19 cellular contexts compared by ENCODE assay signal in genomic region chr5:160524827-160525226, GRCh38.
"Had no signal": no experiment of that assay in that cellular context is flagged by ENCODE, and none has a peak within 500 bp of the region (broad histone marks: within the 10 kb centered on the region; RNA-seq: fewer than 3 reads in every experiment).

No MANE protein-coding gene starts in this region.

- H3K27ac ChIP-seq: breast epithelium, gastroesophageal sphincter, tibial artery, VCaP had no signal

- H3K4me3 ChIP-seq: breast epithelium, gastroesophageal sphincter, tibial artery had no signal

- FAIRE-seq: colon, islet of Langerhans had no signal

- H3K4me1 ChIP-seq: breast epithelium, gastroesophageal sphincter, tibial artery had no signal

- H3K36me3 ChIP-seq: breast epithelium, gastroesophageal sphincter, tibial artery had no signal

- H3K27me3 ChIP-seq: breast epithelium, tibial artery had no signal

- ATAC-seq: activated T-cell treated with anti-CD3 and anti-CD28 coated beads, Interleukin-2, amount 50 U/mL, for 4 hours; gastroesophageal sphincter; left colon; natural killer cell treated with Interleukin-12 subunit alpha and Interleukin-12 subunit beta and Interleukin-15 and Interleukin-18, amount 100 ng/mL, for 72 hours; stimulated activated naive CD8-positive, alpha-beta T cell treated with anti-CD3 and anti-CD28 coated beads, Interleukin-15, Interleukin-2, amounts not matched to agents 100 U/mL and 50 U/mL, for 24 hours had no signal

- H3K9me3 ChIP-seq: breast epithelium, gastroesophageal sphincter had no signal

- DNase-seq: activated CD4-positive, alpha-beta T cell treated with anti-CD3 and anti-CD28 coated beads, Interleukin-2, amount 50 U/mL, for 1 hour; activated CD4-positive, CD25-positive, alpha-beta regulatory T cell treated with anti-CD3 and anti-CD28 coated beads, Interleukin-2, amount 50 U/mL, for 72 hours; activated CD8-positive, alpha-beta memory T cell treated with anti-CD3 and anti-CD28 coated beads for 24 hours; activated CD8-positive, alpha-beta memory T cell treated with anti-CD3 and anti-CD28 coated beads, Interleukin-2, amount 50 U/mL, for 4 hours; activated naive CD4-positive, alpha-beta T cell treated with Interleukin-2 at 50 U/mL for 16 hours; activated naive CD8-positive, alpha-beta T cell treated with anti-CD3 and anti-CD28 coated beads for 36 hours; activated T-cell treated with anti-CD3 and anti-CD28 coated beads, Interleukin-2, amount 50 U/mL, for 4 hours; head of caudate nucleus; hypothalamus; left colon; stimulated activated CD4-positive, alpha-beta T cell treated with anti-CD3 and anti-CD28 coated beads, Interleukin-4, amount 100 ng/mL, for 4 hours; stimulated activated naive CD8-positive, alpha-beta T cell treated with anti-CD3 and anti-CD28 coated beads, Interleukin-15, Interleukin-2, amounts not matched to agents 100 U/mL and 50 U/mL, for 24 hours; tibial artery had no signal
